In the genomic region with DNA sequence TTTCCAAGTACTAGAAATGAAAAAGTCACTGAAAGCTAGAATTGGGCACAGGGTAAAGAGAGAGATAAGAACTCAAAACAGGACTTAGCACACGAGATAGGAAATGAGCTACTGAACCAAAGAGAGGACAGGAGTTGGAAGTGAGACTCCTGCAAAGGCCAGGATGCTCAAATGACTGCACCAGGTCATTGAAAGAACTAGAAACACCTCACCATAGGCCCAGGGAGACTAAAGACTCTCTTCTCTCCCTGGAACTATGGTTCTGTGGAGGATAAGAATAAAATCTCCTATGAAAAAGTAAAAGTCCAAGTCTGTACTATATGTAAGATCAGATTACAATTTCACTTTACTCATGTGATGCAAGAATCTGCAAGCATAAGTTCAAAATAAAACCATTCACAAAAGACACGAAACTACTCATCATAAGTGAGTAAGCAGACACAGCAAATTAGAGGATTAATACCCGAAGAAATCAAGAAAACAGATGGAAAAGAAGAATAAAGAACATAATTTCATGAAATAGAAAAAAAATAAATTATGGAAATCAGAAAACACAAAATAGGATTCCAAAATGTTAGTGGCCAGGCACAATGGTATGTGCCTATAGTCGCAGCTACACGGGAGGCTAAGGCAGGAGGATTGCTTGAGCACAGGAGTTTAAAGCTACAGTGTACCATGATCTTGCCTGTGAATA, we compare ENCODE assay signal across 1 cellular context.
A peak's percentile ranks its signal among the peaks of the same experiment; 100 is the strongest.
TF ChIP-seq lines count a peak whose summit lies in the region.

No MANE protein-coding gene starts in this region.

TF ChIP-seq in HEK293, 187 proteins besides CTCF, POLR2A, EP300 and RAD21:
- TF ChIP-seq ZNF394 (tag by site-specific recombination; IDR thresholded peaks at IDR 0.05; ENCODE audit: borderline replicate concordance), result no peak
- TF ChIP-seq, protein P1, sequence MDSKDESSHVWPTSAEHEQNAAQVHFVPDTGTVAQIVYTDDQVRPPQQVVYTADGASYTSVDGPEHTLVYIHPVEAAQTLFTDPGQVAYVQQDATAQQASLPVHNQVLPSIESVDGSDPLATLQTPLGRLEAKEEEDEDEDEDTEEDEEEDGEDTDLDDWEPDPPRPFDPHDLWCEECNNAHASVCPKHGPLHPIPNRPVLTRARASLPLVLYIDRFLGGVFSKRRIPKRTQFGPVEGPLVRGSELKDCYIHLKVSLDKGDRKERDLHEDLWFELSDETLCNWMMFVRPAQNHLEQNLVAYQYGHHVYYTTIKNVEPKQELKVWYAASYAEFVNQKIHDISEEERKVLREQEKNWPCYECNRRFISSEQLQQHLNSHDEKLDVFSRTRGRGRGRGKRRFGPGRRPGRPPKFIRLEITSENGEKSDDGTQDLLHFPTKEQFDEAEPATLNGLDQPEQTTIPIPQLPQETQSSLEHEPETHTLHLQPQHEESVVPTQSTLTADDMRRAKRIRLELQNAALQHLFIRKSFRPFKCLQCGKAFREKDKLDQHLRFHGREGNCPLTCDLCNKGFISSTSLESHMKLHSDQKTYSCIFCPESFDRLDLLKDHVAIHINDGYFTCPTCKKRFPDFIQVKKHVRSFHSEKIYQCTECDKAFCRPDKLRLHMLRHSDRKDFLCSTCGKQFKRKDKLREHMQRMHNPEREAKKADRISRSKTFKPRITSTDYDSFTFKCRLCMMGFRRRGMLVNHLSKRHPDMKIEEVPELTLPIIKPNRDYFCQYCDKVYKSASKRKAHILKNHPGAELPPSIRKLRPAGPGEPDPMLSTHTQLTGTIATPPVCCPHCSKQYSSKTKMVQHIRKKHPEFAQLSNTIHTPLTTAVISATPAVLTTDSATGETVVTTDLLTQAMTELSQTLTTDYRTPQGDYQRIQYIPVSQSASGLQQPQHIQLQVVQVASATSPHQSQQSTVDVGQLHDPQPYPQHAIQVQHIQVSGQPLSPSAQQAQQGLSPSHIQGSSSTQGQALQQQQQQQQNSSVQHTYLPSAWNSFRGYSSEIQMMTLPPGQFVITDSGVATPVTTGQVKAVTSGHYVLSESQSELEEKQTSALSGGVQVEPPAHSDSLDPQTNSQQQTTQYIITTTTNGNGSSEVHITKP (tag by site-specific recombination; IDR thresholded peaks at IDR 0.05), result peak; percentile 57; the same call in 1 of the 2 replicates
